2 cellular contexts compared by ENCODE assay signal in genomic region chr2:85476624-85477023, GRCh38.
TF ChIP-seq lines count a peak whose summit lies in the region.

No MANE protein-coding gene starts in this region.

TF ChIP-seq in A549, 52 proteins besides CTCF, POLR2A, EP300 and RAD21:
- TF ChIP-seq NFE2L2 (conservative IDR thresholded peaks at IDR 0.05; ENCODE audit: low read length) (no peak), CEBPB (IDR thresholded peaks at IDR 0.05) (no peak), NPAS2 (CRISPR knock-in tag; IDR thresholded peaks at IDR 0.05; ENCODE audit: borderline replicate concordance) (no peak), HDAC2 (IDR thresholded peaks at IDR 0.05) (no peak), HMGXB4 (CRISPR knock-in tag; IDR thresholded peaks at IDR 0.05; ENCODE audit: borderline replicate concordance) (no peak), CBX2 (IDR thresholded peaks at IDR 0.05; ENCODE audit: borderline replicate concordance, low read depth) (no peak)
TF ChIP-seq in A549: peak in this region for 0.

TF ChIP-seq in HCT116, 20 proteins besides CTCF, POLR2A, EP300 and RAD21:
- TF ChIP-seq MAX (IDR thresholded peaks at IDR 0.05) (no peak), CBX3 (IDR thresholded peaks at IDR 0.05; ENCODE audit: low read depth) (no peak), EGR1 (IDR thresholded peaks at IDR 0.05; ENCODE audit: low read depth) (no peak), ZBTB33 (IDR thresholded peaks at IDR 0.05; ENCODE audit: extremely low read depth, insufficient replicate concordance, low read length) (no peak), SP1 (IDR thresholded peaks at IDR 0.05; ENCODE audit: low read depth) (no peak), SRF (IDR thresholded peaks at IDR 0.05; ENCODE audit: low read depth) (no peak), ZNF274 (IDR thresholded peaks at IDR 0.05; ENCODE audit: low read depth, low read length) (no peak), ZFX (IDR thresholded peaks at IDR 0.05) (no peak), JUND (IDR thresholded peaks at IDR 0.05) (no peak), POLR2AphosphoS5 (IDR thresholded peaks at IDR 0.05; ENCODE audit: low read depth, low read length) (no peak), TCF7L2 (IDR thresholded peaks at IDR 0.05; ENCODE audit: borderline replicate concordance, extremely low read depth, insufficient read depth, insufficient read length) (no peak), REST (IDR thresholded peaks at IDR 0.05; ENCODE audit: low read depth) (no peak), EZH2phosphoT487 (IDR thresholded peaks at IDR 0.05; ENCODE audit: borderline replicate concordance) (no peak), EZH2 (IDR thresholded peaks at IDR 0.05) (no peak), FOSL1 (IDR thresholded peaks at IDR 0.05; ENCODE audit: low read depth) (no peak), ATF3 (IDR thresholded peaks at IDR 0.05) (no peak), CEBPB (IDR thresholded peaks at IDR 0.05; ENCODE audit: low read depth) (no peak), YY1 (IDR thresholded peaks at IDR 0.05; ENCODE audit: extremely low read depth, insufficient replicate concordance, low read depth, low read length) (no peak), SIN3A (IDR thresholded peaks at IDR 0.05; ENCODE audit: low read depth) (no peak), ELF1 (IDR thresholded peaks at IDR 0.05; ENCODE audit: borderline replicate concordance, low read depth) (no peak)
